ENCODE assay signal across 8 cellular contexts in the genomic region with DNA sequence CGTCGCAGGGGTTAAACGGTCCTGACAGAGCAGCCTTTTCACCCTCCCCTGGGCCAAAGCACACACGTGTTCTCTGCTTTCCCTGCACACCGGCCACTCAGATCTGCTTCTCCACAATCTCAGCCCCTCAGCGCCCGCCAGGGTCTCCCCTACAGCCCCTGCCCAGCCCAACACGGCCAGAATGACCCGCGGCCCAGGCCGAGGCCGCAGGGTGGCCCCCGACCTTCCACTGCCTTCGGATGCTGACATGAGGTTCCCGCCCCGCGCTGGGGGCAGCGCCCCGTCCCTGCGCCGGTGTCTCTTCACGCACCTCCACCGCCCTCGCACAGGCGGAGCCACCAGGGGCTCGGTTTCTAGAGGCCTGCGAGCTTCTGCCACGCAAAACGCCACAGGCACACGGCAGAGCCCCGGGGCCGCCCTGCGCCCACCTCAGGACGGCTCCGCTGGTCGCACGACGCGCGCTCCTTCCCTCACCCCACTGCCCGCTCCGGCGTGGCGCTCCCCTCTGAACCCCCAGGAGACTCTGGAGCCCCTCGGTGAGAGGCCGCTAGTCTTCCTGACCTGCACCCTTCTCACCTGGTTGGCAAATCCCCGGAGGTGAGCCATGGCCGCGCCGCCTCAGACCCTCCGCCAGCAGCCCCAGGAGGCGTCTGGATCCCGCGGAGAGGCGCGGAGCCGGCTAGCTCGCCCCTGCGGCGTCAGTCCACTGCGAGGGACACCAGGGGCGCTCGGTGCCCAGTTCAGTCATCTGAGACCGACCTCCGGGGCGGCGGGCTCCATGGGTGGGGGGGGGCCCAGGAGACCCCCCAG. TPM values are rescaled to one million over a fixed set of nuclear protein-coding genes. Genes with fewer than 3 reads are reported as not detected.
DNase-seq lines count a peak whose midpoint lies in the region; ATAC-seq and TF ChIP-seq lines count a peak whose summit lies in the region.

No MANE protein-coding gene starts in this region.

- peak; percentile 41 for ATAC-seq in omental fat pad (ENCODE audit: low FRiP score)

- H3K9me3 ChIP-seq in HEK293 (ENCODE audit: control insufficient read depth, insufficient read depth, low read depth, low read length) = no peaks in the 10 kb centered on the region

- peak; percentile 50 for TF ChIP-seq CTCF in HEK293 (tag by site-specific recombination; IDR thresholded peaks at IDR 0.05)
- no peak for TF ChIP-seq CTCF in fibroblast of the aortic adventitia (IDR thresholded peaks at IDR 0.05; ENCODE audit: insufficient read depth, low read length)
- no peak for TF ChIP-seq CTCF in omental fat pad (IDR thresholded peaks at IDR 0.05)

- DNase-seq in NCI-H2029 (lab: John Stamatoyannopoulos, UW) = peak; percentile 15
- DNase-seq in NCI-H2029 treated with DMSO at 0.1 percent for 48 hours (lab: John Stamatoyannopoulos, UW) = no peak
- DNase-seq in NCI-H1930 (lab: John Stamatoyannopoulos, UW) = peak; percentile 38 to 42
- DNase-seq in activated T-cell treated with anti-CD3 and anti-CD28 coated beads, Interleukin-2, amount 50 U/mL, for 48 hours = peak; percentile 57 to 69
- DNase-seq in fibroblast of the aortic adventitia (ENCODE audit: low read depth) = peak; percentile 22
- no peak for DNase-seq in omental fat pad (ENCODE audit: low spot score)
- no peak for DNase-seq in NCI-H446 treated with DMSO at 0.1 percent for 48 hours (lab: John Stamatoyannopoulos, UW)

- H3K4me3 ChIP-seq in HEK293 (ENCODE audit: low read depth, low read length) (peak overlapping the region; percentile 76), fibroblast of the aortic adventitia (ENCODE audit: low read depth, low read length) (peak overlapping the region; percentile 79)

- peak overlapping the region; percentile 67; the same call in 1 of the 2 replicates for H3K27ac ChIP-seq in HEK293 (ENCODE audit: extremely low read depth, low read depth, low read length)

- POLR2A ChIA-PET in HEK293 (lab: Yijun Ruan, JAX) = interaction anchor here (0.6 to 1.5 kb wide), 2 partner anchors 10 to 42 kb away, joined by 3 to 4 read pairs; no protein-coding TSS in a partner anchor

- peaks cover 9% of the 10 kb centered on the region; the same call in 1 of the 2 replicates for H3K4me1 ChIP-seq in HEK293 (ENCODE audit: control insufficient read depth, insufficient read depth, low read length)

- CTCF ChIA-PET in HEK293 (lab: Yijun Ruan, JAX) = interaction anchor here (0.5 to 1.0 kb wide), 2 partner anchors 103 to 759 kb away, joined by 3 read pairs; no protein-coding TSS in a partner anchor

- H3K36me3 ChIP-seq in HEK293 (ENCODE audit: control insufficient read depth in 2 of 2, insufficient read depth in 1 of 2, low read length in 2 of 2) = peaks cover under 1 to 14% of the 10 kb centered on the region in 2 experiments; a peak in 2 of 3 replicates

TF ChIP-seq in HEK293, 187 proteins besides CTCF, POLR2A, EP300 and RAD21 (continues in another document):
- TF ChIP-seq ZNF530 (tag by site-specific recombination; IDR thresholded peaks at IDR 0.05; ENCODE audit: low read depth) (no peak), SETDB1 (IDR thresholded peaks at IDR 0.05; ENCODE audit: insufficient read length, low read length) (no peak), ZIC2 (tag by site-specific recombination; IDR thresholded peaks at IDR 0.05) (peak; percentile 94), ZBTB20 (tag by site-specific recombination; IDR thresholded peaks at IDR 0.05) (peak; percentile 62), ZNF548 (tag by site-specific recombination; IDR thresholded peaks at IDR 0.05) (no peak), ZNF529 (tag by site-specific recombination; IDR thresholded peaks at IDR 0.05; ENCODE audit: insufficient replicate concordance) (no peak), GLIS2 (tag by site-specific recombination; IDR thresholded peaks at IDR 0.05) (peak; percentile 82), ZNF830 (tag by site-specific recombination; IDR thresholded peaks at IDR 0.05; ENCODE audit: low read depth) (no peak), ZXDB (tag by site-specific recombination; IDR thresholded peaks at IDR 0.05) (0 out of 2 replicates have a peak, but pooled peaks have one; percentile 32), ZNF423 (tag by site-specific recombination; IDR thresholded peaks at IDR 0.05) (peak; percentile 67; the same call in 1 of the 2 replicates), ZFHX2 (tag by site-specific recombination; conservative IDR thresholded peaks at IDR 0.05) (peak; percentile 25), ZNF354C (tag by site-specific recombination; IDR thresholded peaks at IDR 0.05; ENCODE audit: borderline replicate concordance, low read depth) (no peak), ZNF394 (tag by site-specific recombination; IDR thresholded peaks at IDR 0.05; ENCODE audit: borderline replicate concordance) (no peak), ZNF341 (tag by site-specific recombination; IDR thresholded peaks at IDR 0.05; ENCODE audit: low read depth) (0 out of 2 replicates have a peak, but pooled peaks have one; percentile 20), SP3 (tag by site-specific recombination; IDR thresholded peaks at IDR 0.05) (peak; percentile 61), ZNF513 (tag by site-specific recombination; IDR thresholded peaks at IDR 0.05) (no peak), ZNF561 (tag by site-specific recombination; IDR thresholded peaks at IDR 0.05; ENCODE audit: borderline replicate concordance) (no peak), ZBTB10 (tag by site-specific recombination; IDR thresholded peaks at IDR 0.05) (0 out of 2 replicates have a peak, but pooled peaks have one; percentile 55), ZNF10 (tag by site-specific recombination; IDR thresholded peaks at IDR 0.05) (no peak), PATZ1 (tag by site-specific recombination; IDR thresholded peaks at IDR 0.05) (0 out of 2 replicates have a peak, but pooled peaks have one; percentile 7)
- TF ChIP-seq, protein P1, sequence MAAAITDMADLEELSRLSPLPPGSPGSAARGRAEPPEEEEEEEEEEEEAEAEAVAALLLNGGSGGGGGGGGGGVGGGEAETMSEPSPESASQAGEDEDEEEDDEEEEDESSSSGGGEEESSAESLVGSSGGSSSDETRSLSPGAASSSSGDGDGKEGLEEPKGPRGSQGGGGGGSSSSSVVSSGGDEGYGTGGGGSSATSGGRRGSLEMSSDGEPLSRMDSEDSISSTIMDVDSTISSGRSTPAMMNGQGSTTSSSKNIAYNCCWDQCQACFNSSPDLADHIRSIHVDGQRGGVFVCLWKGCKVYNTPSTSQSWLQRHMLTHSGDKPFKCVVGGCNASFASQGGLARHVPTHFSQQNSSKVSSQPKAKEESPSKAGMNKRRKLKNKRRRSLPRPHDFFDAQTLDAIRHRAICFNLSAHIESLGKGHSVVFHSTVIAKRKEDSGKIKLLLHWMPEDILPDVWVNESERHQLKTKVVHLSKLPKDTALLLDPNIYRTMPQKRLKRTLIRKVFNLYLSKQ (tag by site-specific recombination; IDR thresholded peaks at IDR 0.05; ENCODE audit: borderline replicate concordance) = no peak

RNA-seq across cellular contexts. Expression of gene STK25, which starts 0.7 kb away (rescaled TPM):
- 143 TPM in 2 replicates for total RNA-seq in fibroblast of the aortic adventitia (ENCODE audit: low replicate concordance)
- 100 to 1,000 TPM; 103 to 175 (median 126) TPM for total RNA-seq in omental fat pad

RNA-seq across cellular contexts. Expression of gene BOK, which starts 50.9 kb away (rescaled TPM):
- total RNA-seq in fibroblast of the aortic adventitia (ENCODE audit: low replicate concordance) (15.3 and 21.4 TPM in 2 replicates), omental fat pad (100 to 1,000 TPM in 1 of 4 donors, 10 to 100 TPM in 3; 79.6 to 179 (median 88.2) TPM)

Comparison
In these comparisons a context has a peak if more than half of its experiments do, and no peak if none do; other contexts are left out.
1. DNase-seq: peak in NCI-H2029 (single experiment), NCI-H1930 (2 of 2), activated T-cell treated with anti-CD3 and anti-CD28 coated beads, Interleukin-2, amount 50 U/mL, for 48 hours (2 of 2) and fibroblast of the aortic adventitia (single experiment); none in NCI-H2029 treated with DMSO at 0.1 percent for 48 hours (single experiment), omental fat pad (single experiment) and NCI-H446 treated with DMSO at 0.1 percent for 48 hours (single experiment).